ENCODE assay signal across 12 cellular contexts in genomic region chr11:117833401-117833891, GRCh38. TPM values are rescaled to one million over a fixed set of nuclear protein-coding genes. Genes with fewer than 3 reads are reported as not detected.
A peak's percentile ranks its signal among the peaks of the same experiment; 100 is the strongest.
DNase-seq lines count a peak whose midpoint lies in the region; ATAC-seq and TF ChIP-seq lines count a peak whose summit lies in the region.
"Had no signal": no experiment of that assay in that cellular context is flagged by ENCODE, and none has a peak within 500 bp of the region (broad histone marks: within the 10 kb centered on the region; RNA-seq: fewer than 3 reads in every experiment).

No MANE protein-coding gene starts in this region.

- peaks cover 29% of the 10 kb centered on the region for H3K4me1 Mint-ChIP-seq in activated naive CD4-positive, alpha-beta T cell treated with anti-CD3 and anti-CD28 coated beads for 36 hours (ENCODE audit: low read depth)
- peaks cover 26% of the 10 kb centered on the region for H3K4me1 Mint-ChIP-seq in type B pancreatic cell (ENCODE audit: unreplicated experiment)

- TF ChIP-seq CTCF in type B pancreatic cell (conservative IDR thresholded peaks at IDR 0.05) (no peak), foreskin fibroblast (IDR thresholded peaks at IDR 0.05; ENCODE audit: low read depth, low read length) (no peak), tibial nerve (IDR thresholded peaks at IDR 0.05) (no peak)

- peaks cover 0 to 14% (median 3%) of the 10 kb centered on the region in 4 donors for H3K4me1 ChIP-seq in tibial nerve

- no peak for DNase-seq in activated naive CD4-positive, alpha-beta T cell treated with anti-CD3 and anti-CD28 coated beads, Interleukin-2, amount 50 U/mL, for 72 hours (ENCODE audit: low spot score in 2 of 2)
- DNase-seq in activated naive CD4-positive, alpha-beta T cell treated with anti-CD3 and anti-CD28 coated beads for 36 hours = no peak
- DNase-seq in NCI-H748 treated with DMSO at 0.1 percent for 48 hours (lab: John Stamatoyannopoulos, UW) (peak; percentile 62), left kidney (ENCODE audit: low read depth, low spot score) (peak; percentile 93), type B pancreatic cell (ENCODE audit: extremely low spot score, unreplicated experiment) (no peak), foreskin fibroblast (no peak), tibial nerve (ENCODE audit: low spot score in 2 of 2) (no peak)
- no peak for DNase-seq in activated CD4-positive, alpha-beta T cell treated with anti-CD3 and anti-CD28 coated beads for 4 hours
- DNase-seq: activated CD4-positive, alpha-beta T cell treated with anti-CD3 and anti-CD28 coated beads for 36 hours; C1 segment of cervical spinal cord; central memory CD4-positive, alpha-beta T cell; NCI-H226 had no signal

- H3K9me3 ChIP-seq in tibial nerve = no peaks in the 10 kb centered on the region

- H3K27me3 ChIP-seq in tibial nerve = no peaks in the 10 kb centered on the region

- intact Hi-C loops in activated naive CD4-positive, alpha-beta T cell treated with anti-CD3 and anti-CD28 coated beads for 36 hours (cut with micrococcal nuclease) = no loop called here

- no peak overlapping the region for H3K27ac ChIP-seq in tibial nerve

- H3K36me3 Mint-ChIP-seq in activated naive CD4-positive, alpha-beta T cell treated with anti-CD3 and anti-CD28 coated beads, Interleukin-2, amount 50 U/mL, for 72 hours = no peaks in the 10 kb centered on the region
- H3K36me3 Mint-ChIP-seq in activated naive CD4-positive, alpha-beta T cell treated with anti-CD3 and anti-CD28 coated beads for 36 hours (ENCODE audit: low read depth) = no peaks in the 10 kb centered on the region
- H3K36me3 Mint-ChIP-seq in type B pancreatic cell = no peaks in the 10 kb centered on the region

- H3K36me3 ChIP-seq in tibial nerve = no peaks in the 10 kb centered on the region

- no peaks in the 10 kb centered on the region for H3K27me3 Mint-ChIP-seq in activated naive CD4-positive, alpha-beta T cell treated with anti-CD3 and anti-CD28 coated beads for 36 hours (ENCODE audit: low read depth)
- H3K27me3 Mint-ChIP-seq in type B pancreatic cell = peaks cover 19% of the 10 kb centered on the region
- H3K27me3 Mint-ChIP-seq: activated CD4-positive, alpha-beta T cell treated with anti-CD3 and anti-CD28 coated beads for 36 hours had no signal

- no peak overlapping the region for H3K4me3 ChIP-seq in foreskin fibroblast (ENCODE audit: low read depth in 1 of 2, low read length in 2 of 2)
- H3K4me3 ChIP-seq in tibial nerve = no peak overlapping the region

- WGBS in tibial nerve, 2 donors = 55 to 56% methylated on average over 7 of the region's 7 CpGs

- CTCF ChIA-PET in activated naive CD4-positive, alpha-beta T cell treated with anti-CD3 and anti-CD28 coated beads for 36 hours (lab: Charles Lee) = interaction anchor here (1.2 to 4.4 kb wide), 7 partner anchors 10 to 220 kb away, joined by 3 to 24 read pairs (median 9); no protein-coding TSS in a partner anchor

- H3K9me3 Mint-ChIP-seq in activated naive CD4-positive, alpha-beta T cell treated with anti-CD3 and anti-CD28 coated beads, Interleukin-2, amount 50 U/mL, for 72 hours = no peaks in the 10 kb centered on the region
- H3K9me3 Mint-ChIP-seq in activated naive CD4-positive, alpha-beta T cell treated with anti-CD3 and anti-CD28 coated beads for 36 hours = no peaks in the 10 kb centered on the region
- H3K9me3 Mint-ChIP-seq in type B pancreatic cell = no peaks in the 10 kb centered on the region

- no peak overlapping the region for H3K4me3 Mint-ChIP-seq in activated naive CD4-positive, alpha-beta T cell treated with anti-CD3 and anti-CD28 coated beads for 36 hours
- peak overlapping the region; percentile 41 for H3K4me3 Mint-ChIP-seq in type B pancreatic cell
- H3K4me3 Mint-ChIP-seq: activated CD4-positive, alpha-beta T cell treated with anti-CD3 and anti-CD28 coated beads for 36 hours had no signal

- TF ChIP-seq EP300 in tibial nerve (IDR thresholded peaks at IDR 0.05) = no peak

- peak overlapping the region; percentile 1 to 40 for H3K27ac Mint-ChIP-seq in activated naive CD4-positive, alpha-beta T cell treated with anti-CD3 and anti-CD28 coated beads, Interleukin-2, amount 50 U/mL, for 72 hours
- H3K27ac Mint-ChIP-seq in activated naive CD4-positive, alpha-beta T cell treated with anti-CD3 and anti-CD28 coated beads for 36 hours = no peak overlapping the region
- H3K27ac Mint-ChIP-seq in type B pancreatic cell = peak overlapping the region; percentile 74
- H3K27ac Mint-ChIP-seq: activated CD4-positive, alpha-beta T cell treated with anti-CD3 and anti-CD28 coated beads for 36 hours had no signal

- no peak for ATAC-seq in activated naive CD4-positive, alpha-beta T cell treated with anti-CD3 and anti-CD28 coated beads, Interleukin-2, amount 50 U/mL, for 72 hours
- ATAC-seq: activated CD4-positive, alpha-beta T cell treated with anti-CD3 and anti-CD28 coated beads for 36 hours had no signal

- TF ChIP-seq POLR2A in tibial nerve (IDR thresholded peaks at IDR 0.05) = no peak

RNA-seq across cellular contexts. Expression of gene FXYD2, which starts 8.9 kb away (rescaled TPM):
- total RNA-seq in activated naive CD4-positive, alpha-beta T cell treated with anti-CD3 and anti-CD28 coated beads, Interleukin-2, amount 50 U/mL, for 72 hours = 1 to 10 TPM; 1.6 to 4.8 TPM
- total RNA-seq in activated naive CD4-positive, alpha-beta T cell treated with anti-CD3 and anti-CD28 coated beads for 36 hours = 1 to 10 TPM in 1 of 2 experiments, not detected in 1; 1.1 TPM
- 40.8 and 57.5 TPM in 2 replicates for total RNA-seq in type B pancreatic cell (ENCODE audit: low replicate concordance)
- total RNA-seq in tibial nerve = 1 to 10 TPM in 2 of 4 donors, under 1 TPM in 2; 0.39 to 1.8 (median 0.96) TPM

RNA-seq across cellular contexts. Expression of gene DSCAML1, which starts 36.4 kb away (rescaled TPM):
- 1 to 10 TPM; 2.5 to 5.0 TPM for total RNA-seq in activated naive CD4-positive, alpha-beta T cell treated with anti-CD3 and anti-CD28 coated beads, Interleukin-2, amount 50 U/mL, for 72 hours
- under 1 TPM; 0.17 to 0.30 TPM for total RNA-seq in activated naive CD4-positive, alpha-beta T cell treated with anti-CD3 and anti-CD28 coated beads for 36 hours
- 5.8 and 9.8 TPM in 2 replicates for total RNA-seq in type B pancreatic cell (ENCODE audit: low replicate concordance)
- 1 to 10 TPM in 1 of 4 donors, under 1 TPM in 3; 0.20 to 1.1 (median 0.36) TPM for total RNA-seq in tibial nerve

RNA-seq across cellular contexts. Expression of gene FXYD6, which starts 43.0 kb away (rescaled TPM):
- under 1 TPM in 1 of 2 donors, not detected in 1; 0.31 TPM for total RNA-seq in activated naive CD4-positive, alpha-beta T cell treated with anti-CD3 and anti-CD28 coated beads, Interleukin-2, amount 50 U/mL, for 72 hours
- total RNA-seq in activated naive CD4-positive, alpha-beta T cell treated with anti-CD3 and anti-CD28 coated beads for 36 hours = not detected
- total RNA-seq in type B pancreatic cell (ENCODE audit: low replicate concordance) (22.9 and 66.6 TPM in 2 replicates), tibial nerve (10 to 100 TPM; 29.4 to 74.1 (median 65.7) TPM)

Comparison
In these comparisons a context has a peak if more than half of its experiments do, and no peak if none do; other contexts are left out.
1. DNase-seq: peak in NCI-H748 treated with DMSO at 0.1 percent for 48 hours (single experiment) and left kidney (single experiment); none in activated naive CD4-positive, alpha-beta T cell treated with anti-CD3 and anti-CD28 coated beads, Interleukin-2, amount 50 U/mL, for 72 hours (0 of 2), activated naive CD4-positive, alpha-beta T cell treated with anti-CD3 and anti-CD28 coated beads for 36 hours (single experiment), type B pancreatic cell (single experiment), foreskin fibroblast (0 of 2), tibial nerve (0 of 2) and activated CD4-positive, alpha-beta T cell treated with anti-CD3 and anti-CD28 coated beads for 4 hours (0 of 2).
2. RNA of gene FXYD6, which starts 43.0 kb away (total RNA-seq): 29.4 to 74.1 TPM in tibial nerve and 22.9 to 66.6 TPM in type B pancreatic cell; 0.31 TPM in activated naive CD4-positive, alpha-beta T cell treated with anti-CD3 and anti-CD28 coated beads, Interleukin-2, amount 50 U/mL, for 72 hours and not detected in activated naive CD4-positive, alpha-beta T cell treated with anti-CD3 and anti-CD28 coated beads for 36 hours; every median in the first group is over 10 times any median in the second.